In the genomic region with DNA sequence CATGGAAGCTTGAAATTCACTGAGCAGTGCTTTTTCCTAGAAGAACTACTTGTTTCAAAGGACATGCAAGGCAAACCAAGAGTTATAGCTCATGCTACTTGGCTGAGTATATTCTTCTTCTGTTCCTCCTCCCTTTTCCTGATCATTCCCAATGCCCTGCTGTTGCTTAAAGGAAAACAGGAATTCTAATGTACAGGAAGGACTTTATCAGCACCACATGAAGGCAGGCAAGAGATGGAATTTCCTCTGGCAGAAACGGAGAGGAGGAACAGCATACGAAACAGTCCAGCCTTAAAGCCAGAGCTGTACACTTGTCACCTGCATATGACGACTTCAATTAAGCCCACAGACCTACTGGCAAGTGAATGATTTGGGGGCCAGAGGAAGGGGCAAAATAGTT, we compare ENCODE assay signal across 19 cellular contexts. TPM values are rescaled to one million over a fixed set of nuclear protein-coding genes. Genes with fewer than 3 reads are reported as not detected.
DNase-seq lines count a peak whose midpoint lies in the region; ATAC-seq, FAIRE-seq and TF ChIP-seq lines count a peak whose summit lies in the region.
"Had no signal": no experiment of that assay in that cellular context is flagged by ENCODE, and none has a peak within 500 bp of the region (broad histone marks: within the 10 kb centered on the region; RNA-seq: fewer than 3 reads in every experiment).

No MANE protein-coding gene starts in this region.

- WGBS in right lobe of liver (ENCODE audit: insufficient coverage, low coverage, low lambda C conversion rate, missing lambda C conversion rate), result 62% methylated on average over 3 of the region's 3 CpGs
- 85% methylated on average over 3 of the region's 3 CpGs for WGBS in HepG2 (ENCODE audit: low lambda C conversion rate)
- WGBS in stomach, 5 donors, result 59 to 76% (median 72%) methylated on average over 3 of the region's 3 CpGs

- H3K27ac ChIP-seq in right lobe of liver (no peak overlapping the region), HepG2 (ENCODE audit: extremely low read length, insufficient read depth, low read length) (no peak overlapping the region), stomach (no peak overlapping the region)
- H3K27ac ChIP-seq: A549; BLaER1 treated with 17β-estradiol and CSF1 and Interleukin-3, amounts not matched to agents 10 nM and 100 nM; PC-9 had no signal

- H3K27ac Mint-ChIP-seq in mesothelial cell of epicardium, result peak overlapping the region; percentile 76
- H3K27ac Mint-ChIP-seq: CD8-positive, alpha-beta memory T cell had no signal

- CTCF ChIA-PET in HepG2 (lab: Yijun Ruan, JAX; ENCODE audit: low intra/inter-chr PET ratio, low total read pairs), result no interaction called here

- no peaks in the 10 kb centered on the region for H3K9me3 Mint-ChIP-seq in mesothelial cell of epicardium
- H3K9me3 Mint-ChIP-seq: CD8-positive, alpha-beta memory T cell had no signal

- H3K4me3 Mint-ChIP-seq in mesothelial cell of epicardium, result no peak overlapping the region
- H3K4me3 Mint-ChIP-seq: CD8-positive, alpha-beta memory T cell had no signal

- peaks cover 6% of the 10 kb centered on the region for H3K79me2 ChIP-seq in HepG2 (ENCODE audit: insufficient read depth, low read length)

- DNase-seq in right lobe of liver, result no peak
- DNase-seq in HepG2 (ENCODE audit: low spot score), result no peak
- DNase-seq in fibroblast of pulmonary artery (ENCODE audit: low read depth), result peak; percentile 75
- no peak for DNase-seq in mesothelial cell of epicardium (ENCODE audit: low spot score in 2 of 2, unreplicated experiment in 2 of 2)
- no peak for DNase-seq in HCEC 1CT
- DNase-seq in stomach, result no peak
- no peak for DNase-seq in nucleus accumbens (lab: John Stamatoyannopoulos, UW)
- DNase-seq: CD8-positive, alpha-beta memory T cell; DMS79 treated with DMSO at 0.1 percent for 48 hours; KG1; NCI-H1436; NCI-H2029 treated with DMSO at 0.1 percent for 48 hours; NCI-H2171 treated with DMSO at 0.1 percent for 48 hours; NCI-H510A treated with DMSO at 0.1 percent for 48 hours; NCI-H82; PC-9 had no signal

- no peak for FAIRE-seq in HepG2 (lab: Jason Lieb, UNC)
- FAIRE-seq: A549 had no signal

- H3K4me3 ChIP-seq in right lobe of liver (no peak overlapping the region), HepG2 (replicated peaks in 1 of 3; ENCODE audit: insufficient read depth in 1 of 3, low read depth in 2 of 3, low read length in 3 of 3) (no peak overlapping the region), fibroblast of pulmonary artery (replicated peaks; ENCODE audit: low read depth, low read length) (no peak overlapping the region), stomach (no peak overlapping the region)
- H3K4me3 ChIP-seq: A549; BLaER1 treated with 17β-estradiol and CSF1 and Interleukin-3, amounts not matched to agents 10 nM and 100 nM; PC-9 had no signal

- no peak overlapping the region for H3K9ac ChIP-seq in HepG2 (ENCODE audit: insufficient read depth, low read depth, low read length)
- H3K9ac ChIP-seq: BLaER1 treated with 17β-estradiol and CSF1 and Interleukin-3, amounts not matched to agents 10 nM and 100 nM had no signal

- H3K27me3 ChIP-seq in right lobe of liver (no peaks in the 10 kb centered on the region), HepG2 (ENCODE audit: control insufficient read depth in 1 of 2, insufficient read depth in 2 of 2, low read length in 2 of 2) (no peaks in the 10 kb centered on the region), stomach (no peaks in the 10 kb centered on the region)
- H3K27me3 ChIP-seq: BLaER1 treated with 17β-estradiol and CSF1 and Interleukin-3, amounts not matched to agents 10 nM and 100 nM had no signal

- TF ChIP-seq CTCF in right lobe of liver (IDR thresholded peaks at IDR 0.05) (no peak), HepG2 (CRISPR knock-in tag; IDR thresholded peaks at IDR 0.05) (no peak), fibroblast of pulmonary artery (IDR thresholded peaks at IDR 0.05; ENCODE audit: low read length, missing control alignments) (no peak), mesothelial cell of epicardium (IDR thresholded peaks at IDR 0.05; ENCODE audit: unreplicated experiment) (no peak), stomach (IDR thresholded peaks at IDR 0.05) (no peak)

- peaks cover 89% of the 10 kb centered on the region for H3K4me1 Mint-ChIP-seq in mesothelial cell of epicardium
- H3K4me1 Mint-ChIP-seq: CD8-positive, alpha-beta memory T cell had no signal

- H4K20me1 ChIP-seq in HepG2 (ENCODE audit: insufficient read depth, low read length), result no peaks in the 10 kb centered on the region
- H4K20me1 ChIP-seq: BLaER1 treated with 17β-estradiol and CSF1 and Interleukin-3, amounts not matched to agents 10 nM and 100 nM had no signal

- no peak for TF ChIP-seq EP300 in HepG2 (IDR thresholded peaks at IDR 0.05; ENCODE audit: low read depth in 2 of 2, low read length in 2 of 2)
- no peak for TF ChIP-seq EP300 in HepG2 (CRISPR knock-in tag; IDR thresholded peaks at IDR 0.05; ENCODE audit: borderline replicate concordance)
- no peak for TF ChIP-seq EP300 in stomach (IDR thresholded peaks at IDR 0.05)

- no TSS peak for BruUV-seq in HepG2 (replicated peaks; lab: Mats Ljungman, UMichigan)

- ATAC-seq in right lobe of liver, result peak; percentile 38 to 87 (median 50)
- no peak for ATAC-seq in HepG2
- ATAC-seq in HG03342 (IDR thresholded peaks at IDR 0.05; ENCODE audit: unreplicated experiment), result no peak
- ATAC-seq: A549 had no signal

- H3K27me3 Mint-ChIP-seq in mesothelial cell of epicardium (ENCODE audit: low read depth), result no peaks in the 10 kb centered on the region

- in situ Hi-C loops in HepG2 (cut with HindIII; ENCODE audit: extremely low pct_ligation_motif_present, low pct_unique_long_range_greater_than_20kb), result no loop called here

- no peak overlapping the region for H2AFZ ChIP-seq in HepG2 (ENCODE audit: low read length)
- H2AFZ ChIP-seq: PC-9 had no signal

- H3K36me3 ChIP-seq in right lobe of liver (peaks cover 0 to 16% (median 6%) of the 10 kb centered on the region in 4 donors), HepG2 (replicated peaks in 1 of 2; ENCODE audit: control insufficient read depth in 1 of 2, insufficient read depth in 2 of 2, low read length in 2 of 2) (peaks cover 0 to 23% of the 10 kb centered on the region in 2 experiments; a peak in 4 of 5 replicates), stomach (peaks cover 11 to 38% (median 24%) of the 10 kb centered on the region in 4 donors)
- H3K36me3 ChIP-seq: BLaER1 treated with 17β-estradiol and CSF1 and Interleukin-3, amounts not matched to agents 10 nM and 100 nM had no signal

- no peak for TF ChIP-seq RAD21 in HepG2 (CRISPR knock-in tag; IDR thresholded peaks at IDR 0.05)

- no peak overlapping the region for H3K4me2 ChIP-seq in HepG2 (ENCODE audit: low read depth, low read length)
- H3K4me2 ChIP-seq: A549; BLaER1 treated with 17β-estradiol and CSF1 and Interleukin-3, amounts not matched to agents 10 nM and 100 nM; PC-9 had no signal

- peaks cover 43% of the 10 kb centered on the region for H3K36me3 Mint-ChIP-seq in mesothelial cell of epicardium
- H3K36me3 Mint-ChIP-seq: CD8-positive, alpha-beta memory T cell had no signal

- no peaks in the 10 kb centered on the region for H3K9me3 ChIP-seq in right lobe of liver
- H3K9me3 ChIP-seq in HepG2 (ENCODE audit: low read length), result no peaks in the 10 kb centered on the region
- H3K9me3 ChIP-seq in stomach, result no peaks in the 10 kb centered on the region
- H3K9me3 ChIP-seq: A549; BLaER1 treated with 17β-estradiol and CSF1 and Interleukin-3, amounts not matched to agents 10 nM and 100 nM had no signal

- intact Hi-C loops in right lobe of liver (cut with DNase I), result no loop called here
- intact Hi-C loops in HepG2 (cut with micrococcal nuclease; ENCODE audit: unreplicated experiment), result loop anchor here (5.0 kb wide), 1 partner anchor 37 kb away; no protein-coding TSS in a partner anchor
- intact Hi-C loops in stomach (cut with DNase I; ENCODE audit: low total_unique reads), result no loop called here

- POLR2A ChIA-PET in HepG2 (lab: Yijun Ruan, JAX), result no interaction called here

- no peak for TF ChIP-seq POLR2A in right lobe of liver (IDR thresholded peaks at IDR 0.05)
- TF ChIP-seq POLR2A in HepG2 (IDR thresholded peaks at IDR 0.05; ENCODE audit: insufficient read depth in 1 of 2, low read depth in 2 of 2, low read length in 2 of 2), result no peak
- TF ChIP-seq POLR2A in stomach (IDR thresholded peaks at IDR 0.05), result no peak

- peaks cover 0 to 5% (median 0%) of the 10 kb centered on the region in 4 donors for H3K4me1 ChIP-seq in right lobe of liver
- H3K4me1 ChIP-seq in HepG2 (ENCODE audit: insufficient read depth, low read length), result peaks cover 27% of the 10 kb centered on the region
- peaks cover 0 to 81% (median 21%) of the 10 kb centered on the region in 4 donors for H3K4me1 ChIP-seq in stomach
- H3K4me1 ChIP-seq: A549 had no signal

TF ChIP-seq in HepG2, 621 proteins besides CTCF, POLR2A, EP300 and RAD21 (continues in another document):
- TF ChIP-seq ZNF75D (CRISPR knock-in tag; IDR thresholded peaks at IDR 0.05; ENCODE audit: borderline replicate concordance), result no peak
- TF ChIP-seq ZFP1 (CRISPR knock-in tag; IDR thresholded peaks at IDR 0.05), result no peak

RNA-seq across cellular contexts. Expression of gene MEIS2, which starts 15.7 kb away (rescaled TPM):
- total RNA-seq in right lobe of liver (10 to 100 TPM in 2 of 6 experiments, 1 to 10 TPM in 4; 6.1 to 18.0 (median 7.9) TPM), HepG2 (2016; rRNA removed; fragmentation: Illumina TruSeq; extraction: Trizol) (12.4 and 12.6 TPM in 2 replicates), mesothelial cell of epicardium (377 to 397 TPM (median 379 TPM) in 3 replicates), stomach (10 to 100 TPM in 4 of 5 donors, 1 to 10 TPM in 1; 9.6 to 77.7 (median 46.1) TPM)
- 3.1 and 3.3 TPM in 2 replicates for total RNA-seq in HepG2 (2016; cell fraction: cytosol; rRNA removed; fragmentation: Illumina TruSeq; extraction: Trizol; ENCODE audit: low read depth)
- 10.3 and 12.7 TPM in 2 replicates for total RNA-seq in HepG2 (2016; cell fraction: insoluble cytoplasmic fraction; rRNA removed; fragmentation: Illumina TruSeq; extraction: Trizol)
- 7.1 TPM in 2 replicates for total RNA-seq in HepG2 (2016; cell fraction: membrane; rRNA removed; fragmentation: Illumina TruSeq; extraction: Trizol)
- 24.2 and 26.1 TPM in 2 replicates for total RNA-seq in HepG2 (2016; cell fraction: nucleus; rRNA removed; fragmentation: Illumina TruSeq; extraction: Trizol)
- polyA plus RNA-seq in HepG2 (2011; rRNA removed) (9.4 and 10.7 TPM in 2 replicates), stomach (10 to 100 TPM in 1 of 3 donors, 1 to 10 TPM in 2; 3.9 to 12.4 (median 9.2) TPM)
- 6.7 and 8.0 TPM in 2 replicates for polyA plus RNA-seq in HepG2 (2011; cell fraction: cytosol; rRNA removed)
- 16.3 and 19.6 TPM in 2 replicates for polyA plus RNA-seq in HepG2 (2011; cell fraction: nucleus; rRNA removed)
- 8.0 and 8.7 TPM in 2 replicates for polyA plus RNA-seq in HepG2 (2012)
- 0.67 and 1.0 TPM in 2 replicates for polyA plus RNA-seq in HepG2 (2016; cell fraction: cytosol; fragmentation: Illumina TruSeq; extraction: Trizol; ENCODE audit: low read depth)
- 11.3 and 12.6 TPM in 2 replicates for polyA plus RNA-seq in HepG2 (2016; cell fraction: insoluble cytoplasmic fraction; fragmentation: Illumina TruSeq; extraction: Trizol; ENCODE audit: low read depth)
- polyA plus RNA-seq in HepG2 (2016; cell fraction: membrane; fragmentation: Illumina TruSeq; extraction: Trizol; ENCODE audit: low read depth), result 3.0 and 4.3 TPM in 2 replicates
- polyA plus RNA-seq in HepG2 (2016; cell fraction: nucleus; fragmentation: Illumina TruSeq; extraction: Trizol; ENCODE audit: insufficient read depth, low read depth), result 12.4 and 16.9 TPM in 2 replicates
- polyA minus RNA-seq in HepG2 (2011; rRNA and poly(A)+ RNA removed; ENCODE audit: low replicate concordance), result 14.2 and 16.5 TPM in 2 replicates
- polyA minus RNA-seq in HepG2 (2011; cell fraction: cytosol; rRNA and poly(A)+ RNA removed), result 3.7 and 6.8 TPM in 2 replicates
- polyA minus RNA-seq in HepG2 (2011; cell fraction: nucleus; rRNA and poly(A)+ RNA removed), result 67.3 and 70.4 TPM in 2 replicates
- total RNA-seq: CD8-positive, alpha-beta memory T cell had no signal
- polyA plus RNA-seq: CD8-positive, alpha-beta memory T cell had no signal

Comparison
In these comparisons a context has a peak if more than half of its experiments do, and no peak if none do; other contexts are left out.
1. ATAC-seq: peak in right lobe of liver (4 of 4); none in HepG2 (single experiment) and HG03342 (single experiment).